16 cellular contexts compared by ENCODE assay signal in the genomic region with DNA sequence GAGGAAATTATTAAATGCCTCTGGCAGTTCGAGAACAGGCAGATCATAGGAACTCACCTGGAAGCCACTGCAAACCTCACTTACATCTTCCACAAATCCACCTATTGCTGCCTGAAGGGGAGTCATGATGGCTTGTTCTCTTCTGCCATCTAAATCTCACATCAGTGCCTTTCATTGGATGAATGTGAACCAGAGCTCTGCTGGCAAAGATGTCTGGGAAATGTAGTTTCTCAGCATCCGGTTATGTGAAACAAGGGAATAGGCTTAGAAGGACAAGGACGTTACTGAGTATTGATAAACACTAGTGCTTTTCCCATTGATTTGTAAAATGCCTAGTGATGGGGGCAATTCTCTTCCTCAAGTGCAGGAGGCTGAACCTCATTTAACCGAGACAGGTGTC.
DNase-seq lines count a peak whose midpoint lies in the region; ATAC-seq, FAIRE-seq and TF ChIP-seq lines count a peak whose summit lies in the region.
"Had no signal": no experiment of that assay in that cellular context is flagged by ENCODE, and none has a peak within 500 bp of the region (broad histone marks: within the 10 kb centered on the region; RNA-seq: fewer than 3 reads in every experiment).

No MANE protein-coding gene starts in this region.

- no peak for TF ChIP-seq CTCF in endothelial cell of umbilical vein (IDR thresholded peaks at IDR 0.05; ENCODE audit: extremely low read depth in 1 of 2, insufficient read depth in 1 of 2, low read depth in 1 of 2, low read length in 2 of 2)
- TF ChIP-seq CTCF in neural progenitor cell (IDR thresholded peaks at IDR 0.05), result no peak
- TF ChIP-seq CTCF in mesothelial cell of epicardium (IDR thresholded peaks at IDR 0.05; ENCODE audit: unreplicated experiment), result no peak

- H3K27me3 Mint-ChIP-seq in neural progenitor cell (ENCODE audit: insufficient read depth, low read depth) (peaks cover 2% of the 10 kb centered on the region), mesothelial cell of epicardium (ENCODE audit: low read depth) (no peaks in the 10 kb centered on the region)

- peak; percentile 43 for DNase-seq in Karpas-422
- DNase-seq in NT2/D1 (ENCODE audit: low read depth, low spot score), result peak; percentile 11
- no peak for DNase-seq in endothelial cell of umbilical vein (ENCODE audit: low read depth, low spot score)
- peak; percentile 30 for DNase-seq in neural progenitor cell (ENCODE audit: low spot score)
- DNase-seq in mesothelial cell of epicardium (ENCODE audit: low spot score in 2 of 2, unreplicated experiment in 2 of 2), result no peak
- DNase-seq: Caco-2; CD4-positive, CD25-positive, alpha-beta regulatory T cell; DMS53; NCI-H1436 treated with DMSO at 0.1 percent for 48 hours; NCI-H2081; SIG-M5 had no signal

- H3K27ac Mint-ChIP-seq in neural progenitor cell, result no peak overlapping the region
- H3K27ac Mint-ChIP-seq in mesothelial cell of epicardium, result no peak overlapping the region
- H3K27ac Mint-ChIP-seq: B cell; CD4-positive, CD25-positive, alpha-beta regulatory T cell had no signal

- no peak overlapping the region for H3K4me3 Mint-ChIP-seq in neural progenitor cell
- no peak overlapping the region for H3K4me3 Mint-ChIP-seq in mesothelial cell of epicardium
- H3K4me3 Mint-ChIP-seq: B cell; CD4-positive, CD25-positive, alpha-beta regulatory T cell had no signal

- H3K9me3 ChIP-seq in Karpas-422 (ENCODE audit: low read length), result no peaks in the 10 kb centered on the region
- no peaks in the 10 kb centered on the region for H3K9me3 ChIP-seq in NT2/D1 (ENCODE audit: insufficient read depth, low read length)
- no peaks in the 10 kb centered on the region for H3K9me3 ChIP-seq in endothelial cell of umbilical vein (replicated peaks; ENCODE audit: control insufficient read depth, insufficient read depth, low read length)
- H3K9me3 ChIP-seq in neural progenitor cell (ENCODE audit: low read depth), result no peaks in the 10 kb centered on the region
- H3K9me3 ChIP-seq: Caco-2 had no signal

- BruUV-seq in endothelial cell of umbilical vein (replicated peaks; lab: Mats Ljungman, UMichigan), result no TSS peak

- ATAC-seq in GM18868 (IDR thresholded peaks at IDR 0.05; ENCODE audit: unreplicated experiment), result no peak
- no peak for ATAC-seq in HG03175 (IDR thresholded peaks at IDR 0.05; ENCODE audit: unreplicated experiment)

- H2AFZ ChIP-seq in Karpas-422 (ENCODE audit: low read length), result no peak overlapping the region
- no peak overlapping the region for H2AFZ ChIP-seq in endothelial cell of umbilical vein (ENCODE audit: low read depth, low read length)
- H2AFZ ChIP-seq in neural progenitor cell (replicated peaks), result peak overlapping the region; percentile 88

- no peaks in the 10 kb centered on the region for H3K9me3 Mint-ChIP-seq in neural progenitor cell
- no peaks in the 10 kb centered on the region for H3K9me3 Mint-ChIP-seq in mesothelial cell of epicardium

- H3K36me3 Mint-ChIP-seq in neural progenitor cell (no peaks in the 10 kb centered on the region), mesothelial cell of epicardium (no peaks in the 10 kb centered on the region)
- H3K36me3 Mint-ChIP-seq: CD4-positive, CD25-positive, alpha-beta regulatory T cell had no signal

- H3K27me3 ChIP-seq in Karpas-422 (ENCODE audit: low read length) (no peaks in the 10 kb centered on the region), NT2/D1 (ENCODE audit: insufficient read depth, insufficient read length) (no peaks in the 10 kb centered on the region), endothelial cell of umbilical vein (ENCODE audit: control insufficient read depth in 2 of 2, insufficient read depth in 2 of 2, low read length in 2 of 2) (peaks cover 0 to 2% of the 10 kb centered on the region in 2 experiments), neural progenitor cell (no peaks in the 10 kb centered on the region)

- no peaks in the 10 kb centered on the region for H3K9me1 ChIP-seq in endothelial cell of umbilical vein (replicated peaks; ENCODE audit: control insufficient read depth, extremely low read depth, insufficient read depth, low read length)

- H3K9ac ChIP-seq in Karpas-422 (ENCODE audit: low read length) (no peak overlapping the region), NT2/D1 (ENCODE audit: insufficient read length, low read depth) (no peak overlapping the region), endothelial cell of umbilical vein (replicated peaks; ENCODE audit: extremely low read depth, insufficient read depth, low read length) (no peak overlapping the region), neural progenitor cell (no peak overlapping the region)

- no peaks in the 10 kb centered on the region for H3F3A ChIP-seq in neural progenitor cell (ENCODE audit: low read depth)

- dilution Hi-C loops in endothelial cell of umbilical vein (cut with MboI; ENCODE audit: extremely low pct_ligation_motif_present, low sequenced_read_pairs), result no loop called here

- H3K4me2 ChIP-seq in Karpas-422 (ENCODE audit: low read depth, low read length, poor library complexity, severe bottlenecking) (no peak overlapping the region), endothelial cell of umbilical vein (ENCODE audit: insufficient read depth, low read length) (no peak overlapping the region), neural progenitor cell (no peak overlapping the region)

- CTCF ChIA-PET in endothelial cell of umbilical vein (lab: Charles Lee), result no interaction called here

- H3K4me3 ChIP-seq in Karpas-422 (ENCODE audit: low read length) (no peak overlapping the region), NT2/D1 (ENCODE audit: insufficient read length, low read depth) (no peak overlapping the region), endothelial cell of umbilical vein (replicated peaks in 1 of 3; ENCODE audit: insufficient read depth in 1 of 3, low read depth in 1 of 3, low read length in 3 of 3) (no peak overlapping the region), neural progenitor cell (no peak overlapping the region)

- no peak for TF ChIP-seq POLR2A in endothelial cell of umbilical vein (IDR thresholded peaks at IDR 0.05; ENCODE audit: low read depth, low read length)

- H3K36me3 ChIP-seq in Karpas-422 (ENCODE audit: insufficient read depth, low read length) (no peaks in the 10 kb centered on the region), NT2/D1 (ENCODE audit: insufficient read depth, insufficient read length, low read length) (no peaks in the 10 kb centered on the region), endothelial cell of umbilical vein (ENCODE audit: control insufficient read depth in 2 of 2, extremely low read depth in 1 of 2, insufficient read depth in 2 of 2, low read length in 2 of 2) (no peaks in the 10 kb centered on the region), neural progenitor cell (no peaks in the 10 kb centered on the region)

- no peaks in the 10 kb centered on the region for H3K4me1 Mint-ChIP-seq in neural progenitor cell
- H3K4me1 Mint-ChIP-seq in mesothelial cell of epicardium, result peaks cover 47% of the 10 kb centered on the region
- H3K4me1 Mint-ChIP-seq: B cell; CD4-positive, CD25-positive, alpha-beta regulatory T cell had no signal

- POLR2A ChIA-PET in endothelial cell of umbilical vein (lab: Charles Lee), result no interaction called here

- H3K9me2 ChIP-seq in Karpas-422 (replicated peaks; ENCODE audit: insufficient read depth, low read length), result no peaks in the 10 kb centered on the region

- H3K4me1 ChIP-seq in Karpas-422 (ENCODE audit: low read length), result no peaks in the 10 kb centered on the region
- no peaks in the 10 kb centered on the region for H3K4me1 ChIP-seq in NT2/D1 (ENCODE audit: insufficient read depth, insufficient read length)
- no peaks in the 10 kb centered on the region for H3K4me1 ChIP-seq in endothelial cell of umbilical vein (ENCODE audit: control insufficient read depth, extremely low read depth, insufficient read depth, low read length)
- H3K4me1 ChIP-seq in neural progenitor cell, result no peaks in the 10 kb centered on the region

- H3K27ac ChIP-seq in Karpas-422 (ENCODE audit: low read length) (no peak overlapping the region), endothelial cell of umbilical vein (ENCODE audit: insufficient read depth, low read depth, low read length) (no peak overlapping the region), neural progenitor cell (no peak overlapping the region)

- H3K79me2 ChIP-seq in Karpas-422 (ENCODE audit: low read length) (no peaks in the 10 kb centered on the region), endothelial cell of umbilical vein (ENCODE audit: control insufficient read depth, insufficient read depth, low read length) (no peaks in the 10 kb centered on the region), neural progenitor cell (ENCODE audit: low read depth) (no peaks in the 10 kb centered on the region)

- peak; percentile 37 for FAIRE-seq in endothelial cell of umbilical vein (lab: Jason Lieb, UNC)
- FAIRE-seq: H54, HTR-8/SVneo had no signal

- intact Hi-C loops in endothelial cell of umbilical vein (cut with micrococcal nuclease), result no loop called here

- H4K20me1 ChIP-seq in Karpas-422 (ENCODE audit: insufficient read depth, low read depth, low read length) (no peaks in the 10 kb centered on the region), endothelial cell of umbilical vein (replicated peaks; ENCODE audit: control insufficient read depth, extremely low read depth, insufficient read depth, low read length) (no peaks in the 10 kb centered on the region), neural progenitor cell (ENCODE audit: low read depth) (no peaks in the 10 kb centered on the region)

TF ChIP-seq in endothelial cell of umbilical vein, 7 proteins besides CTCF, POLR2A, EP300 and RAD21:
- TF ChIP-seq JUN (IDR thresholded peaks at IDR 0.05; ENCODE audit: borderline replicate concordance, insufficient read depth, insufficient read length, low read depth) (no peak), FOS (IDR thresholded peaks at IDR 0.05; ENCODE audit: borderline replicate concordance, insufficient read depth, low read length) (no peak), MYC (IDR thresholded peaks at IDR 0.05; ENCODE audit: low read depth, low read length) (no peak), POLR2AphosphoS5 (IDR thresholded peaks at IDR 0.05; ENCODE audit: insufficient read depth, low read depth, low read length) (no peak), GATA2 (IDR thresholded peaks at IDR 0.05; ENCODE audit: insufficient read depth, insufficient read length, low read depth, low read length) (no peak), EZH2 (IDR thresholded peaks at IDR 0.05; ENCODE audit: borderline replicate concordance, low read depth, low read length, severe bottlenecking) (no peak), MAX (IDR thresholded peaks at IDR 0.05; ENCODE audit: insufficient read depth, insufficient read length) (no peak)

Comparison
In these comparisons a context has a peak if more than half of its experiments do, and no peak if none do; other contexts are left out.
1. DNase-seq: peak in Karpas-422 (single experiment), NT2/D1 (single experiment) and neural progenitor cell (single experiment); none in endothelial cell of umbilical vein (single experiment) and mesothelial cell of epicardium (0 of 2).